Comparison of ENCODE assay signal across 17 cellular contexts in the genomic region with DNA sequence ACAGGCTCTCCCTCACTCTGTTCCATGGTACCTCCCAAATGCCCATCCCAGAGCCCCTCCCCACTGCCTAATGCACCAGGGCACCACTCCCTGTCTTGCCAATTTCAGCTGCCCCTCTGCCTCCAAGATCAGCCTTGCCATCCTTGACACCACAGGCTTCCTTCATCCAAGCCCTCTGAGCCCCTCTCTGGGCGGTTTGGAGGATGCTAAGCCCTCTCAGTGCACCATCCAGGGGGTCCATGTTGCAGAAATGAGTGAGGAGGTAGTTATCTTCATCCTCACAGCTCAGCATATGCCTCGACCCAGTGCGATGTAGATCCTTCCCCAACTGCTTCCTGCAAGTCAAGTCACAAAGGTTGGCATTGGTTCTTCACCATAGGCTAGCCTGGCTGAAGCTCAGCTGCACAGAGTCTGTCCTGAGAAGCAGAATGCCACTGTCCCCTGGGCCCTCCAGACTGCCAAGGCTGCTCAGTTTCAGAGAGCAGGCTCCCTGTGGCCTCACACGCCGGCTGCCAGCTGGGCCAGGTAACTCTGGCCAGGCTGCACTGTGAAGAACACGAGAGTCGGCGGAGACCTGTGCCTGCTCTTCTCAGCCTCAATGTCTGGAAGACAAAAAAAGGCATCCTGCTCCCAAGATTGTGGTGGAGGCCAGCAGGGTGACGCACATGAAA. TPM values are rescaled to one million over a fixed set of nuclear protein-coding genes. Genes with fewer than 3 reads are reported as not detected.
DNase-seq lines count a peak whose midpoint lies in the region; ATAC-seq, FAIRE-seq and TF ChIP-seq lines count a peak whose summit lies in the region.
"Had no signal": no experiment of that assay in that cellular context is flagged by ENCODE, and none has a peak within 500 bp of the region (broad histone marks: within the 10 kb centered on the region; RNA-seq: fewer than 3 reads in every experiment).

No MANE protein-coding gene starts in this region.

- POLR2A ChIA-PET in activated CD8-positive, alpha-beta T cell treated with anti-CD3 and anti-CD28 coated beads, Interleukin-2, amount 10 ng/mL, durations not matched to agents 7 days and 5 days (lab: Charles Lee) = no interaction called here
- POLR2A ChIA-PET in activated CD8-positive, alpha-beta T cell treated with anti-CD3 and anti-CD28 coated beads for 36 hours (lab: Charles Lee) = interaction anchor here (1.0 kb wide), 1 partner anchor 9 kb away, joined by 4 read pairs; no protein-coding TSS in a partner anchor
- POLR2A ChIA-PET in Panc1 (lab: Charles Lee) = interaction anchor here (0.6 kb wide), 1 partner anchor 91 kb away, joined by 4 read pairs; no protein-coding TSS in a partner anchor

- peak; percentile 9 for ATAC-seq in activated CD8-positive, alpha-beta T cell treated with anti-CD3 and anti-CD28 coated beads, Interleukin-2, amount 10 ng/mL, durations not matched to agents 7 days and 5 days
- ATAC-seq in activated CD8-positive, alpha-beta T cell treated with anti-CD3 and anti-CD28 coated beads for 36 hours = no peak
- ATAC-seq in Panc1 = peak; percentile 63
- ATAC-seq in stimulated activated naive B cell treated with anti-CD40 and anti-IgM and Interleukin-4, amounts not matched to agents 10 μg/mL and 1 μg/mL and 100 μg/mL, for 72 hours (replicated peaks) = no peak
- no peak for ATAC-seq in HG03571 (IDR thresholded peaks at IDR 0.05; ENCODE audit: unreplicated experiment)

- CTCF ChIA-PET in activated CD8-positive, alpha-beta T cell treated with anti-CD3 and anti-CD28 coated beads, Interleukin-2, amount 10 ng/mL, durations not matched to agents 7 days and 5 days (lab: Charles Lee) = interaction anchor here (1.6 to 2.4 kb wide), 2 partner anchors 9 to 18 kb away, joined by 4 to 10 read pairs; no protein-coding TSS in a partner anchor
- CTCF ChIA-PET in activated CD8-positive, alpha-beta T cell treated with anti-CD3 and anti-CD28 coated beads for 36 hours (lab: Charles Lee) = no interaction called here
- CTCF ChIA-PET in Panc1 (lab: Charles Lee) = no interaction called here

- TF ChIP-seq CTCF in activated CD8-positive, alpha-beta T cell treated with anti-CD3 and anti-CD28 coated beads for 36 hours (IDR thresholded peaks at IDR 0.05) = no peak
- TF ChIP-seq CTCF in Panc1 (IDR thresholded peaks at IDR 0.05) (no peak), keratinocyte (optimal IDR thresholded peaks at IDR 0.05 in 1 of 3, IDR thresholded peaks at IDR 0.05 in 1 of 3, conservative IDR thresholded peaks at IDR 0.05 in 1 of 3; ENCODE audit: extremely low read depth in 1 of 3, insufficient read depth in 2 of 3, low read length in 3 of 3) (no peak)

- H3K27ac ChIP-seq in Panc1 (ENCODE audit: low read length) (peak overlapping the region; percentile 70; the same call in 1 of the 2 replicates), keratinocyte (ENCODE audit: control insufficient read depth, insufficient read depth, low read length) (no peak overlapping the region)
- H3K27ac ChIP-seq: lower lobe of right lung, WERI-Rb-1 had no signal

- H3K27me3 Mint-ChIP-seq in activated CD8-positive, alpha-beta T cell treated with anti-CD3 and anti-CD28 coated beads, Interleukin-2, amount 10 ng/mL, durations not matched to agents 7 days and 5 days (ENCODE audit: low read depth) = no peaks in the 10 kb centered on the region
- H3K27me3 Mint-ChIP-seq in activated CD8-positive, alpha-beta T cell treated with anti-CD3 and anti-CD28 coated beads for 36 hours = no peaks in the 10 kb centered on the region
- no peaks in the 10 kb centered on the region for H3K27me3 Mint-ChIP-seq in stimulated activated naive B cell treated with anti-CD40 and anti-IgM and Interleukin-4, amounts not matched to agents 10 μg/mL and 1 μg/mL and 100 μg/mL, for 72 hours

- dilution Hi-C loops in keratinocyte (cut with MboI; ENCODE audit: extremely low pct_ligation_motif_present, low sequenced_read_pairs) = no loop called here

- H3K27ac Mint-ChIP-seq in activated CD8-positive, alpha-beta T cell treated with anti-CD3 and anti-CD28 coated beads, Interleukin-2, amount 10 ng/mL, durations not matched to agents 7 days and 5 days = no peak overlapping the region
- H3K27ac Mint-ChIP-seq in activated CD8-positive, alpha-beta T cell treated with anti-CD3 and anti-CD28 coated beads for 36 hours = no peak overlapping the region
- peak overlapping the region; percentile 16 for H3K27ac Mint-ChIP-seq in stimulated activated naive B cell treated with anti-CD40 and anti-IgM and Interleukin-4, amounts not matched to agents 10 μg/mL and 1 μg/mL and 100 μg/mL, for 72 hours

- H3K4me2 ChIP-seq in keratinocyte (ENCODE audit: control insufficient read depth, extremely low read depth, insufficient read depth, low read depth, low read length) = peak overlapping the region; percentile 61

- no peak overlapping the region for H3K9ac ChIP-seq in keratinocyte (ENCODE audit: control insufficient read depth, extremely low read depth, insufficient read depth, low read length)

- no peak for FAIRE-seq in keratinocyte (lab: Jason Lieb, UNC)
- FAIRE-seq: A204.1, D721Med, endometrium had no signal

- H2AFZ ChIP-seq in keratinocyte (ENCODE audit: control insufficient read depth, low read length) = no peak overlapping the region

- no peaks in the 10 kb centered on the region for H3K9me3 ChIP-seq in Panc1 (ENCODE audit: control insufficient read depth, insufficient read depth, low read depth, low read length)
- H3K9me3 ChIP-seq in keratinocyte (ENCODE audit: control insufficient read depth, low read depth, low read length) = no peaks in the 10 kb centered on the region
- H3K9me3 ChIP-seq: lower lobe of right lung, thyroid gland had no signal

- H3K36me3 Mint-ChIP-seq in activated CD8-positive, alpha-beta T cell treated with anti-CD3 and anti-CD28 coated beads, Interleukin-2, amount 10 ng/mL, durations not matched to agents 7 days and 5 days (ENCODE audit: low read depth) = peaks cover 2% of the 10 kb centered on the region
- H3K36me3 Mint-ChIP-seq in activated CD8-positive, alpha-beta T cell treated with anti-CD3 and anti-CD28 coated beads for 36 hours (ENCODE audit: low read depth) = peaks cover 5% of the 10 kb centered on the region
- peaks cover 7 to 21% of the 10 kb centered on the region in 2 donors for H3K36me3 Mint-ChIP-seq in stimulated activated naive B cell treated with anti-CD40 and anti-IgM and Interleukin-4, amounts not matched to agents 10 μg/mL and 1 μg/mL and 100 μg/mL, for 72 hours

- H3K4me1 Mint-ChIP-seq in activated CD8-positive, alpha-beta T cell treated with anti-CD3 and anti-CD28 coated beads, Interleukin-2, amount 10 ng/mL, durations not matched to agents 7 days and 5 days (ENCODE audit: low read depth) = peaks cover 16% of the 10 kb centered on the region
- H3K4me1 Mint-ChIP-seq in activated CD8-positive, alpha-beta T cell treated with anti-CD3 and anti-CD28 coated beads for 36 hours (ENCODE audit: low read depth) = peaks cover 23% of the 10 kb centered on the region
- H3K4me1 Mint-ChIP-seq in stimulated activated naive B cell treated with anti-CD40 and anti-IgM and Interleukin-4, amounts not matched to agents 10 μg/mL and 1 μg/mL and 100 μg/mL, for 72 hours = peaks cover 17 to 31% of the 10 kb centered on the region in 2 donors

- H3K4me3 Mint-ChIP-seq in activated CD8-positive, alpha-beta T cell treated with anti-CD3 and anti-CD28 coated beads, Interleukin-2, amount 10 ng/mL, durations not matched to agents 7 days and 5 days = no peak overlapping the region
- H3K4me3 Mint-ChIP-seq in activated CD8-positive, alpha-beta T cell treated with anti-CD3 and anti-CD28 coated beads for 36 hours = no peak overlapping the region
- H3K4me3 Mint-ChIP-seq in stimulated activated naive B cell treated with anti-CD40 and anti-IgM and Interleukin-4, amounts not matched to agents 10 μg/mL and 1 μg/mL and 100 μg/mL, for 72 hours = no peak overlapping the region
- H3K4me3 Mint-ChIP-seq: H9 had no signal

- H3K4me3 ChIP-seq in Panc1 (ENCODE audit: low read depth in 2 of 2, low read length in 2 of 2) (no peak overlapping the region), keratinocyte (ENCODE audit: control insufficient read depth in 2 of 3, extremely low read depth in 1 of 3, insufficient read depth in 2 of 3, low read depth in 1 of 3, low read length in 3 of 3) (no peak overlapping the region)
- H3K4me3 ChIP-seq: lower lobe of right lung, thyroid gland had no signal

- DNase-seq in activated CD8-positive, alpha-beta T cell treated with anti-CD3 and anti-CD28 coated beads, Interleukin-2, amount 10 ng/mL, durations not matched to agents 7 days and 5 days = no peak
- no peak for DNase-seq in activated CD8-positive, alpha-beta T cell treated with anti-CD3 and anti-CD28 coated beads for 36 hours
- DNase-seq in Panc1 (ENCODE audit: low read depth, low spot score) (no peak), keratinocyte (ENCODE audit: low read depth, low spot score) (no peak), NCI-H1417 (lab: John Stamatoyannopoulos, UW) (no peak), NOMO-1 treated with dmso at 0.1 percent for 144 hours (lab: John Stamatoyannopoulos, UW; ENCODE audit: unreplicated experiment) (no peak)
- no peak for DNase-seq in stimulated activated naive B cell treated with anti-CD40 and anti-IgM and Interleukin-4, amounts not matched to agents 10 μg/mL and 1 μg/mL and 100 μg/mL, for 72 hours
- DNase-seq: NCI-H510A, WERI-Rb-1 had no signal

- H3K36me3 ChIP-seq in Panc1 (ENCODE audit: control insufficient read depth, insufficient read depth, low read length) (no peaks in the 10 kb centered on the region), keratinocyte (ENCODE audit: control insufficient read depth in 2 of 2, extremely low read depth in 1 of 2, insufficient read depth in 2 of 2, low read length in 2 of 2) (no peaks in the 10 kb centered on the region)
- H3K36me3 ChIP-seq: lower lobe of right lung, thyroid gland, WERI-Rb-1 had no signal

- intact Hi-C loops in activated CD8-positive, alpha-beta T cell treated with anti-CD3 and anti-CD28 coated beads for 36 hours (cut with micrococcal nuclease) = no loop called here
- intact Hi-C loops in Panc1 (cut with micrococcal nuclease; ENCODE audit: unreplicated experiment) = no loop called here

- H3K79me2 ChIP-seq in keratinocyte (ENCODE audit: control insufficient read depth, insufficient read depth, low read length) = no peaks in the 10 kb centered on the region

- no peaks in the 10 kb centered on the region for H3K9me1 ChIP-seq in keratinocyte (ENCODE audit: control insufficient read depth, extremely low read depth, insufficient read depth, low read length)

- no peaks in the 10 kb centered on the region for H3K27me3 ChIP-seq in Panc1 (ENCODE audit: control insufficient read depth, insufficient read depth, low read length)
- no peaks in the 10 kb centered on the region for H3K27me3 ChIP-seq in keratinocyte (ENCODE audit: control insufficient read depth, extremely low read depth, insufficient read depth, low read length)
- H3K27me3 ChIP-seq: thyroid gland had no signal

- H3K4me1 ChIP-seq in Panc1 (ENCODE audit: control insufficient read depth, insufficient read depth, low read length) (peaks cover 29% of the 10 kb centered on the region), keratinocyte (ENCODE audit: control insufficient read depth, extremely low read depth, insufficient read depth, low read length) (peaks cover 38% of the 10 kb centered on the region)

- in situ Hi-C loops in Panc1 (cut with HindIII; ENCODE audit: low pct_unique_long_range_greater_than_20kb, low sequenced_read_pairs) = no loop called here

- no TSS peak for BruUV-seq in Panc1 (replicated peaks; lab: Mats Ljungman, UMichigan)

- no peaks in the 10 kb centered on the region for H4K20me1 ChIP-seq in keratinocyte (ENCODE audit: control insufficient read depth, extremely low read depth, insufficient read depth, low read length)

- no peaks in the 10 kb centered on the region for H3K9me3 Mint-ChIP-seq in activated CD8-positive, alpha-beta T cell treated with anti-CD3 and anti-CD28 coated beads, Interleukin-2, amount 10 ng/mL, durations not matched to agents 7 days and 5 days (ENCODE audit: insufficient read depth)
- no peaks in the 10 kb centered on the region for H3K9me3 Mint-ChIP-seq in activated CD8-positive, alpha-beta T cell treated with anti-CD3 and anti-CD28 coated beads for 36 hours
- peaks cover 0 to 4% of the 10 kb centered on the region in 2 donors for H3K9me3 Mint-ChIP-seq in stimulated activated naive B cell treated with anti-CD40 and anti-IgM and Interleukin-4, amounts not matched to agents 10 μg/mL and 1 μg/mL and 100 μg/mL, for 72 hours

RNA-seq across cellular contexts. Expression of a gene that starts 9.9 kb away (rescaled TPM):
- total RNA-seq in activated CD8-positive, alpha-beta T cell treated with anti-CD3 and anti-CD28 coated beads, Interleukin-2, amount 10 ng/mL, durations not matched to agents 7 days and 5 days = 10 to 100 TPM; 55.7 to 58.5 TPM
- total RNA-seq in activated CD8-positive, alpha-beta T cell treated with anti-CD3 and anti-CD28 coated beads for 36 hours = 10 to 100 TPM; 54.7 to 55.5 TPM
- total RNA-seq in Panc1 (2021; ENCODE audit: unreplicated experiment) = 70.6 TPM
- polyA plus RNA-seq in Panc1 (2012; ENCODE audit: insufficient read length) = 12.9 TPM
- polyA plus RNA-seq in keratinocyte = 8.7 to 11.9 TPM (median 9.9 TPM) in 3 replicates
- polyA plus RNA-seq in keratinocyte (2011; ENCODE audit: low read depth) = 7.0 TPM
- 6.7 and 11.2 TPM in 2 replicates for polyA plus RNA-seq in keratinocyte (2011; cell fraction: cytosol; rRNA removed)
- 9.0 and 9.2 TPM in 2 replicates for polyA plus RNA-seq in keratinocyte (2011; cell fraction: nucleus; rRNA removed)
- polyA plus RNA-seq in keratinocyte (2012; ENCODE audit: low replicate concordance) = 7.6 and 10.3 TPM in 2 replicates
- polyA minus RNA-seq in keratinocyte = 7.2 to 33.6 TPM (median 23.4 TPM) in 3 replicates
- polyA minus RNA-seq in keratinocyte (2011; cell fraction: cytosol; rRNA and poly(A)+ RNA removed) = 27.2 TPM
- 19.9 and 29.2 TPM in 2 replicates for polyA minus RNA-seq in keratinocyte (2011; cell fraction: nucleus; rRNA and poly(A)+ RNA removed)

RNA-seq across cellular contexts. Expression of a gene that starts 20.5 kb away (rescaled TPM):
- not detected for total RNA-seq in activated CD8-positive, alpha-beta T cell treated with anti-CD3 and anti-CD28 coated beads, Interleukin-2, amount 10 ng/mL, durations not matched to agents 7 days and 5 days
- total RNA-seq in activated CD8-positive, alpha-beta T cell treated with anti-CD3 and anti-CD28 coated beads for 36 hours = not detected
- 1.1 TPM for total RNA-seq in Panc1 (2021; ENCODE audit: unreplicated experiment)
- 3.0 TPM for polyA plus RNA-seq in Panc1 (2012; ENCODE audit: insufficient read length)
- 0.16 to 0.42 TPM (median 0.33 TPM) in 3 replicates for polyA plus RNA-seq in keratinocyte
- polyA plus RNA-seq in keratinocyte (2011; ENCODE audit: low read depth) = not detected
- 0.06 and 0.35 TPM in 2 replicates for polyA plus RNA-seq in keratinocyte (2011; cell fraction: cytosol; rRNA removed)
- 0.06 and 0.49 TPM in 2 replicates for polyA plus RNA-seq in keratinocyte (2011; cell fraction: nucleus; rRNA removed)
- polyA plus RNA-seq in keratinocyte (2012; ENCODE audit: low replicate concordance) = 0.68 and 0.86 TPM in 2 replicates
- polyA minus RNA-seq in keratinocyte = not detected in 3 replicates
- not detected for polyA minus RNA-seq in keratinocyte (2011; cell fraction: cytosol; rRNA and poly(A)+ RNA removed)
- not detected in 2 replicates for polyA minus RNA-seq in keratinocyte (2011; cell fraction: nucleus; rRNA and poly(A)+ RNA removed)
- total RNA-seq: lower lobe of right lung, pulmonary artery endothelial cell, thyroid gland had no signal

Comparison
In these comparisons a context has a peak if more than half of its experiments do, and no peak if none do; other contexts are left out.
1. ATAC-seq: peak in activated CD8-positive, alpha-beta T cell treated with anti-CD3 and anti-CD28 coated beads, Interleukin-2, amount 10 ng/mL, durations not matched to agents 7 days and 5 days (single experiment) and Panc1 (single experiment); none in activated CD8-positive, alpha-beta T cell treated with anti-CD3 and anti-CD28 coated beads for 36 hours (single experiment), stimulated activated naive B cell treated with anti-CD40 and anti-IgM and Interleukin-4, amounts not matched to agents 10 μg/mL and 1 μg/mL and 100 μg/mL, for 72 hours (0 of 2) and HG03571 (single experiment).